Comparison of ENCODE assay signal across 1 cellular context in the genomic region with DNA sequence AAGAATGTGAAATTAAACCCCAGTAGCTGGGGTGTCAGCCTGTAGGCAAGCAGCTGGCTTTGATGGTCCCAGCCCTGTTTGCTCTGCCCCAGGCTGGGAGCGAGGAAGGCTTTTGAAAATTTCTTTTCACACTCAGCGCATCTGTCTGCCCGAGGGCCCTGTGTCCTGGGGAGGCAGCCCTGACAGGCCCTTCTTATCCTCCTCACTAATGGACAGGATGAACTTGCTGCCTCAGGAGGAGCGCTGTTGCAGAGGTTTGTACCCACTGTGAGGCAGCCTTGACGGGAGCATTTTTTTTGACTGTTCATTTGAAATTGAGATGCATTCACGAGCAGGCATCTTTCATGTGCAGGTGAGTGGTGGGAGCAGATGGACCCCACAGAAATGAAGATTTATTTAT.
TF ChIP-seq lines count a peak whose summit lies in the region.

No MANE protein-coding gene starts in this region.

TF ChIP-seq in GM23338, 12 proteins besides CTCF, POLR2A, EP300 and RAD21 (continued from another document):
- TF ChIP-seq ETS1 (IDR thresholded peaks at IDR 0.05): no peak
- no peak for TF ChIP-seq STAT1 (IDR thresholded peaks at IDR 0.05; ENCODE audit: unreplicated experiment)
- no peak for TF ChIP-seq NANOG (IDR thresholded peaks at IDR 0.05; ENCODE audit: borderline replicate concordance)
- no peak for TF ChIP-seq ZNF331 (CRISPR knock-in tag; IDR thresholded peaks at IDR 0.05; ENCODE audit: low read depth)
- no peak for TF ChIP-seq POLR2AphosphoS5 (IDR thresholded peaks at IDR 0.05; ENCODE audit: low read depth)
- TF ChIP-seq EZH2phosphoT487 (IDR thresholded peaks at IDR 0.05; ENCODE audit: unreplicated experiment): no peak
- TF ChIP-seq, protein P1, sequence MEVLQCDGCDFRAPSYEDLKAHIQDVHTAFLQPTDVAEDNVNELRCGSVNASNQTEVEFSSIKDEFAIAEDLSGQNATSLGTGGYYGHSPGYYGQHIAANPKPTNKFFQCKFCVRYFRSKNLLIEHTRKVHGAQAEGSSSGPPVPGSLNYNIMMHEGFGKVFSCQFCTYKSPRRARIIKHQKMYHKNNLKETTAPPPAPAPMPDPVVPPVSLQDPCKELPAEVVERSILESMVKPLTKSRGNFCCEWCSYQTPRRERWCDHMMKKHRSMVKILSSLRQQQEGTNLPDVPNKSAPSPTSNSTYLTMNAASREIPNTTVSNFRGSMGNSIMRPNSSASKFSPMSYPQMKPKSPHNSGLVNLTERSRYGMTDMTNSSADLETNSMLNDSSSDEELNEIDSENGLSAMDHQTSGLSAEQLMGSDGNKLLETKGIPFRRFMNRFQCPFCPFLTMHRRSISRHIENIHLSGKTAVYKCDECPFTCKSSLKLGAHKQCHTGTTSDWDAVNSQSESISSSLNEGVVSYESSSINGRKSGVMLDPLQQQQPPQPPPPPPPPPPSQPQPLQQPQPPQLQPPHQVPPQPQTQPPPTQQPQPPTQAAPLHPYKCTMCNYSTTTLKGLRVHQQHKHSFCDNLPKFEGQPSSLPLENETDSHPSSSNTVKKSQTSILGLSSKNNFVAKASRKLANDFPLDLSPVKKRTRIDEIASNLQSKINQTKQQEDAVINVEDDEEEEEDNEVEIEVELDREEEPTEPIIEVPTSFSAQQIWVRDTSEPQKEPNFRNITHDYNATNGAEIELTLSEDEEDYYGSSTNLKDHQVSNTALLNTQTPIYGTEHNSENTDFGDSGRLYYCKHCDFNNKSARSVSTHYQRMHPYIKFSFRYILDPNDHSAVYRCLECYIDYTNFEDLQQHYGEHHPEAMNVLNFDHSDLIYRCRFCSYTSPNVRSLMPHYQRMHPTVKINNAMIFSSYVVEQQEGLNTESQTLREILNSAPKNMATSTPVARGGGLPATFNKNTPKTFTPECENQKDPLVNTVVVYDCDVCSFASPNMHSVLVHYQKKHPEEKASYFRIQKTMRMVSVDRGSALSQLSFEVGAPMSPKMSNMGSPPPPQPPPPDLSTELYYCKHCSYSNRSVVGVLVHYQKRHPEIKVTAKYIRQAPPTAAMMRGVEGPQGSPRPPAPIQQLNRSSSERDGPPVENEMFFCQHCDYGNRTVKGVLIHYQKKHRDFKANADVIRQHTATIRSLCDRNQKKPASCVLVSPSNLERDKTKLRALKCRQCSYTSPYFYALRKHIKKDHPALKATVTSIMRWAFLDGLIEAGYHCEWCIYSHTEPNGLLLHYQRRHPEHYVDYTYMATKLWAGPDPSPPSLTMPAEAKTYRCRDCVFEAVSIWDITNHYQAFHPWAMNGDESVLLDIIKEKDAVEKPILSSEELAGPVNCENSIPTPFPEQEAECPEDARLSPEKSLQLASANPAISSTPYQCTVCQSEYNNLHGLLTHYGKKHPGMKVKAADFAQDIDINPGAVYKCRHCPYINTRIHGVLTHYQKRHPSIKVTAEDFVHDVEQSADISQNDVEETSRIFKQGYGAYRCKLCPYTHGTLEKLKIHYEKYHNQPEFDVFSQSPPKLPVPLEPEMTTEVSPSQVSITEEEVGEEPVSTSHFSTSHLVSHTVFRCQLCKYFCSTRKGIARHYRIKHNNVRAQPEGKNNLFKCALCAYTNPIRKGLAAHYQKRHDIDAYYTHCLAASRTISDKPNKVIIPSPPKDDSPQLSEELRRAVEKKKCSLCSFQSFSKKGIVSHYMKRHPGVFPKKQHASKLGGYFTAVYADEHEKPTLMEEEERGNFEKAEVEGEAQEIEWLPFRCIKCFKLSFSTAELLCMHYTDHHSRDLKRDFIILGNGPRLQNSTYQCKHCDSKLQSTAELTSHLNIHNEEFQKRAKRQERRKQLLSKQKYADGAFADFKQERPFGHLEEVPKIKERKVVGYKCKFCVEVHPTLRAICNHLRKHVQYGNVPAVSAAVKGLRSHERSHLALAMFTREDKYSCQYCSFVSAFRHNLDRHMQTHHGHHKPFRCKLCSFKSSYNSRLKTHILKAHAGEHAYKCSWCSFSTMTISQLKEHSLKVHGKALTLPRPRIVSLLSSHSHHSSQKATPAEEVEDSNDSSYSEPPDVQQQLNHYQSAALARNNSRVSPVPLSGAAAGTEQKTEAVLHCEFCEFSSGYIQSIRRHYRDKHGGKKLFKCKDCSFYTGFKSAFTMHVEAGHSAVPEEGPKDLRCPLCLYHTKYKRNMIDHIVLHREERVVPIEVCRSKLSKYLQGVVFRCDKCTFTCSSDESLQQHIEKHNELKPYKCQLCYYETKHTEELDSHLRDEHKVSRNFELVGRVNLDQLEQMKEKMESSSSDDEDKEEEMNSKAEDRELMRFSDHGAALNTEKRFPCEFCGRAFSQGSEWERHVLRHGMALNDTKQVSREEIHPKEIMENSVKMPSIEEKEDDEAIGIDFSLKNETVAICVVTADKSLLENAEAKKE (CRISPR knock-in tag; IDR thresholded peaks at IDR 0.05): no peak
- no peak for TF ChIP-seq JUNB (IDR thresholded peaks at IDR 0.05; ENCODE audit: unreplicated experiment)
